Comparison of ENCODE assay signal across 28 cellular contexts in genomic region chr1:198967566-198967965, GRCh38.
DNase-seq lines count a peak whose midpoint lies in the region; ATAC-seq, FAIRE-seq and TF ChIP-seq lines count a peak whose summit lies in the region.
"Had no signal": no experiment of that assay in that cellular context is flagged by ENCODE, and none has a peak within 500 bp of the region (broad histone marks: within the 10 kb centered on the region; RNA-seq: fewer than 3 reads in every experiment).

No MANE protein-coding gene starts in this region.

- H3K4me3 Mint-ChIP-seq in endothelial cell (ENCODE audit: unreplicated experiment) (no peak overlapping the region), nephron progenitor cell (no peak overlapping the region)
- H3K4me3 Mint-ChIP-seq: activated CD4-positive, alpha-beta memory T cell treated with anti-CD3 and anti-CD28 coated beads for 36 hours; mesothelial cell of epicardium; nephron had no signal

- TF ChIP-seq POLR2A in GM12878 (IDR thresholded peaks at IDR 0.05; ENCODE audit: low read depth, low read length) = no peak

- CTCF ChIA-PET in A673 (lab: Charles Lee) (no interaction called here), GM12878 (lab: Yijun Ruan, JAX) (interaction anchor here (1.0 to 1.7 kb wide), 2 partner anchors 27 to 146 kb away, joined by 3 to 5 read pairs; no protein-coding TSS in a partner anchor)

- BruUV-seq in A673 (replicated peaks; lab: Mats Ljungman, UMichigan) = no TSS peak
- BruUV-seq in GM12878 (replicated peaks; lab: Mats Ljungman, UMichigan) = no TSS peak

- H4K20me1 ChIP-seq in GM12878 (ENCODE audit: control insufficient read depth, insufficient read depth) = no peaks in the 10 kb centered on the region

- H2AFZ ChIP-seq in GM12878 (ENCODE audit: control insufficient read depth, low read depth, low read length) = no peak overlapping the region

- FAIRE-seq in GM12878 (lab: Jason Lieb, UNC) = no peak
- FAIRE-seq: bronchial epithelial cell, colon, islet of Langerhans had no signal

- no peaks in the 10 kb centered on the region for H3K9me3 Mint-ChIP-seq in endothelial cell (ENCODE audit: unreplicated experiment)
- H3K9me3 Mint-ChIP-seq in nephron progenitor cell = peaks cover 4% of the 10 kb centered on the region
- H3K9me3 Mint-ChIP-seq: CD4-positive, alpha-beta T cell had no signal

- no peak for TF ChIP-seq EP300 in GM12878 (IDR thresholded peaks at IDR 0.05; ENCODE audit: borderline replicate concordance in 1 of 2, control insufficient read depth in 1 of 2, low read depth in 2 of 2, low read length in 2 of 2)

- H3K4me1 Mint-ChIP-seq in endothelial cell (ENCODE audit: unreplicated experiment) (no peaks in the 10 kb centered on the region), nephron progenitor cell (no peaks in the 10 kb centered on the region)

- RAD21 ChIA-PET in GM12878 (lab: Charles Lee; ENCODE audit: unreplicated experiment) = interaction anchor here (1.3 kb wide), 1 partner anchor 276 kb away, joined by 3 read pairs; no protein-coding TSS in a partner anchor

- intact Hi-C loops in A673 (cut with micrococcal nuclease; ENCODE audit: unreplicated experiment) = no loop called here
- intact Hi-C loops in GM12878 (cut with micrococcal nuclease; ENCODE audit: unreplicated experiment) = no loop called here

- SMC1A ChIA-PET in GM12878 (lab: Charles Lee; ENCODE audit: uncharacterized antibody, unreplicated experiment) = interaction anchor here (1.1 to 2.4 kb wide), 2 partner anchors 10 to 13 kb away, joined by 5 to 7 read pairs; no protein-coding TSS in a partner anchor

- ATAC-seq in GM12878 (peak; percentile 25; the same call in 2 of the 3 replicates), left lobe of liver (no peak)
- ATAC-seq: left ventricle myocardium superior had no signal

- H3K9ac ChIP-seq in GM12878 (ENCODE audit: control insufficient read depth, insufficient read depth, low read length) = no peak overlapping the region
- H3K9ac ChIP-seq: KMS-11 had no signal

- H3K79me2 ChIP-seq in GM12878 (ENCODE audit: control insufficient read depth, insufficient read depth, low read length) = no peaks in the 10 kb centered on the region

- H3K27ac ChIP-seq in A673 (ENCODE audit: low read depth, low read length, poor library complexity, severe bottlenecking) (peak overlapping the region; percentile 67), GM12878 (ENCODE audit: control insufficient read depth, insufficient read depth) (no peak overlapping the region)
- H3K27ac ChIP-seq: epithelial cell of prostate, KMS-11, thyroid gland had no signal

- no peak for TF ChIP-seq RAD21 in GM12878 (IDR thresholded peaks at IDR 0.05; ENCODE audit: insufficient read depth, low read depth, low read length)

- H3K36me3 ChIP-seq in A673 (ENCODE audit: insufficient read depth, low read length, poor library complexity, severe bottlenecking) (no peaks in the 10 kb centered on the region), GM12878 (ENCODE audit: control insufficient read depth in 2 of 2, insufficient read depth in 2 of 2, low read length in 1 of 2) (no peaks in the 10 kb centered on the region)
- H3K36me3 ChIP-seq: thyroid gland had no signal

- POLR2A ChIA-PET in A673 (lab: Charles Lee; ENCODE audit: low non-redundant PET) (interaction anchor here (0.7 kb wide), 1 partner anchor 11 kb away, joined by 3 read pairs; no protein-coding TSS in a partner anchor), GM12878 (lab: Charles Lee) (no interaction called here)

- H3K4me2 ChIP-seq in GM12878 (ENCODE audit: control insufficient read depth, insufficient read depth) = no peak overlapping the region
- H3K4me2 ChIP-seq: KMS-11 had no signal

- in situ Hi-C loops in GM12878 (cut with MboI) = no loop called here

- H3K27ac Mint-ChIP-seq in endothelial cell (ENCODE audit: unreplicated experiment) (no peak overlapping the region), nephron progenitor cell (no peak overlapping the region)
- H3K27ac Mint-ChIP-seq: activated CD4-positive, alpha-beta memory T cell treated with anti-CD3 and anti-CD28 coated beads for 36 hours; mesothelial cell of epicardium; nephron; stimulated activated naive CD8-positive, alpha-beta T cell treated with anti-CD3 and anti-CD28 coated beads, Interleukin-15, Interleukin-2, amounts not matched to agents 100 ng/mL and 50 ng/mL, for 24 hours had no signal

- H3K36me3 Mint-ChIP-seq in endothelial cell (ENCODE audit: low read depth, unreplicated experiment) (no peaks in the 10 kb centered on the region), nephron progenitor cell (ENCODE audit: low read depth) (no peaks in the 10 kb centered on the region)
- H3K36me3 Mint-ChIP-seq: mesothelial cell of epicardium had no signal

- peaks cover 20% of the 10 kb centered on the region for H3K4me1 ChIP-seq in A673 (ENCODE audit: insufficient read depth, low read length, poor library complexity, severe bottlenecking)
- H3K4me1 ChIP-seq in GM12878 (ENCODE audit: control insufficient read depth, insufficient read depth, low read length) = no peaks in the 10 kb centered on the region
- H3K4me1 ChIP-seq: thyroid gland had no signal

- TF ChIP-seq CTCF in A673 (conservative IDR thresholded peaks at IDR 0.05; ENCODE audit: low read depth, low read length) (no peak), GM12878 (IDR thresholded peaks at IDR 0.05 in 2 of 3, conservative IDR thresholded peaks at IDR 0.05 in 1 of 3; ENCODE audit: control insufficient read depth in 2 of 3, extremely low read depth in 1 of 3, insufficient read depth in 1 of 3, low read depth in 3 of 3, low read length in 3 of 3) (no peak), endothelial cell (IDR thresholded peaks at IDR 0.05; ENCODE audit: unreplicated experiment) (no peak), nephron progenitor cell (IDR thresholded peaks at IDR 0.05) (no peak)

- DNase-seq in NCI-H2227 treated with DMSO at 0.1 percent for 48 hours (lab: John Stamatoyannopoulos, UW) (peak; percentile 2), NCI-H2227 (lab: John Stamatoyannopoulos, UW; ENCODE audit: unreplicated experiment) (no peak), A673 (ENCODE audit: low spot score) (peak; percentile 22), NCI-H82 treated with DMSO at 0.1 percent for 48 hours (lab: John Stamatoyannopoulos, UW; ENCODE audit: unreplicated experiment) (peak; percentile 39), GM12878 (ENCODE audit: low read depth, low spot score) (no peak), left lobe of liver (ENCODE audit: low spot score) (no peak), endothelial cell (ENCODE audit: low spot score) (no peak), nephron progenitor cell (no peak)
- DNase-seq: 8988T; activated CD4-positive, alpha-beta memory T cell treated with anti-CD3 and anti-CD28 coated beads for 36 hours; activated gamma-delta T cell; anterior cingulate cortex; CD4-positive, alpha-beta T cell; DMS 273 treated with DMSO at 0.1 percent for 48 hours; effector CD4-positive, alpha-beta T cell; left ventricle myocardium superior; NCI-H1694 treated with DMSO at 0.1 percent for 48 hours; RPMI8226; T-helper 9 cell; thyroid gland had no signal

- no peaks in the 10 kb centered on the region for H3K27me3 Mint-ChIP-seq in endothelial cell (ENCODE audit: unreplicated experiment)
- H3K27me3 Mint-ChIP-seq in nephron progenitor cell (ENCODE audit: low read depth, poor library complexity) = no peaks in the 10 kb centered on the region
- H3K27me3 Mint-ChIP-seq: activated CD4-positive, alpha-beta memory T cell treated with anti-CD3 and anti-CD28 coated beads for 36 hours; CD4-positive, alpha-beta T cell; stimulated activated naive CD8-positive, alpha-beta T cell treated with anti-CD3 and anti-CD28 coated beads, Interleukin-15, Interleukin-2, amounts not matched to agents 100 ng/mL and 50 ng/mL, for 24 hours had no signal

- H3K4me3 ChIP-seq in A673 (ENCODE audit: low read depth, low read length, poor library complexity, severe bottlenecking) = peak overlapping the region; percentile 5
- H3K4me3 ChIP-seq in GM12878 = no peak overlapping the region
- H3K4me3 ChIP-seq: thyroid gland had no signal

- H3K9me3 ChIP-seq in A673 (ENCODE audit: low read depth, low read length, poor library complexity, severe bottlenecking) = no peaks in the 10 kb centered on the region
- H3K9me3 ChIP-seq in GM12878 (replicated peaks; ENCODE audit: control insufficient read depth, insufficient read depth, low read length) = no peaks in the 10 kb centered on the region
- H3K9me3 ChIP-seq: thyroid gland had no signal

- no peaks in the 10 kb centered on the region for H3K27me3 ChIP-seq in A673 (replicated peaks; ENCODE audit: insufficient read depth, low read depth, low read length, poor library complexity)
- no peaks in the 10 kb centered on the region for H3K27me3 ChIP-seq in GM12878 (replicated peaks in 1 of 2; ENCODE audit: control insufficient read depth in 2 of 2, insufficient read depth in 2 of 2, low read length in 1 of 2)
- H3K27me3 ChIP-seq: thyroid gland had no signal

TF ChIP-seq in GM12878, 131 proteins besides CTCF, POLR2A, EP300 and RAD21:
- TF ChIP-seq RAD51 (IDR thresholded peaks at IDR 0.05) (peak; percentile 54; the same call in 1 of the 2 replicates), NR2C2 (IDR thresholded peaks at IDR 0.05; ENCODE audit: borderline replicate concordance, control insufficient read depth, insufficient read length, low read depth) (no peak)

Comparison
In these comparisons a context has a peak if more than half of its experiments do, and no peak if none do; other contexts are left out.
1. DNase-seq: peak in NCI-H2227 treated with DMSO at 0.1 percent for 48 hours (single experiment), A673 (single experiment) and NCI-H82 treated with DMSO at 0.1 percent for 48 hours (single experiment); none in NCI-H2227 (single experiment), GM12878 (single experiment), left lobe of liver (single experiment), endothelial cell (single experiment) and nephron progenitor cell (single experiment).